ENCODE assay signal across 9 cellular contexts in genomic region chr19:34269489-34269888, GRCh38. TPM values are rescaled to one million over a fixed set of nuclear protein-coding genes. Genes with fewer than 3 reads are reported as not detected.
DNase-seq lines count a peak whose midpoint lies in the region; ATAC-seq and TF ChIP-seq lines count a peak whose summit lies in the region.
"Had no signal": no experiment of that assay in that cellular context is flagged by ENCODE, and none has a peak within 500 bp of the region (broad histone marks: within the 10 kb centered on the region; RNA-seq: fewer than 3 reads in every experiment).

No MANE protein-coding gene starts in this region.

- H3K27me3 Mint-ChIP-seq in T-helper 1 cell treated with Interleukin-12 subunit alpha and Interleukin-12 subunit beta and Interleukin-4 antibody, amounts not matched to agents 30 μg/mL and 1 μg/mL, for 36 hours (ENCODE audit: low read depth): peaks cover 3% of the 10 kb centered on the region
- H3K27me3 Mint-ChIP-seq in activated B cell treated with CpG ODN at 0.5 μM for 24 hours: no peaks in the 10 kb centered on the region

- H3K4me3 ChIP-seq in iPS-15b (ENCODE audit: low read depth, low read length): no peak overlapping the region

- DNase-seq in T-helper 1 cell (no peak), activated B cell treated with CpG ODN at 0.5 μM for 24 hours (no peak), COLO829 (ENCODE audit: low spot score) (no peak), KG1 (lab: John Stamatoyannopoulos, UW) (no peak)
- no peak for DNase-seq in stimulated activated effector memory CD8-positive, alpha-beta T cell treated with anti-CD3 and anti-CD28 coated beads, Interleukin-12 subunit alpha, Interleukin-12 subunit beta, amount 100 ng/mL, for 72 hours (ENCODE audit: low spot score in 2 of 2)
- DNase-seq: 8988T had no signal

- intact Hi-C loops in activated B cell treated with CpG ODN at 0.5 μM for 24 hours (cut with micrococcal nuclease): loop anchor here (10.0 kb wide), 1 partner anchor 1095 kb away; no protein-coding TSS in a partner anchor

- H3K9ac ChIP-seq in iPS-15b (ENCODE audit: low read depth, low read length): peak overlapping the region; percentile 66

- H3K9me3 ChIP-seq in iPS-15b (ENCODE audit: control insufficient read depth, insufficient read depth, low read length): no peaks in the 10 kb centered on the region

- H3K9me3 Mint-ChIP-seq in T-helper 1 cell treated with Interleukin-12 subunit alpha and Interleukin-12 subunit beta and Interleukin-4 antibody, amounts not matched to agents 30 μg/mL and 1 μg/mL, for 36 hours: peaks cover 2% of the 10 kb centered on the region
- no peaks in the 10 kb centered on the region for H3K9me3 Mint-ChIP-seq in activated B cell treated with CpG ODN at 0.5 μM for 24 hours
- no peaks in the 10 kb centered on the region for H3K9me3 Mint-ChIP-seq in stimulated activated effector memory CD8-positive, alpha-beta T cell treated with anti-CD3 and anti-CD28 coated beads, Interleukin-12 subunit alpha, Interleukin-12 subunit beta, amount 100 ng/mL, for 72 hours

- TF ChIP-seq CTCF in activated B cell treated with CpG ODN at 0.5 μM for 24 hours (IDR thresholded peaks at IDR 0.05): no peak

- H3K27ac Mint-ChIP-seq in T-helper 1 cell treated with Interleukin-12 subunit alpha and Interleukin-12 subunit beta and Interleukin-4 antibody, amounts not matched to agents 30 μg/mL and 1 μg/mL, for 36 hours: peak overlapping the region; percentile 56
- H3K27ac Mint-ChIP-seq in activated B cell treated with CpG ODN at 0.5 μM for 24 hours: peak overlapping the region; percentile 95
- H3K27ac Mint-ChIP-seq in stimulated activated effector memory CD8-positive, alpha-beta T cell treated with anti-CD3 and anti-CD28 coated beads, Interleukin-12 subunit alpha, Interleukin-12 subunit beta, amount 100 ng/mL, for 72 hours: peak overlapping the region; percentile 90

- peak overlapping the region; percentile 65 for H3K4me3 Mint-ChIP-seq in T-helper 1 cell treated with Interleukin-12 subunit alpha and Interleukin-12 subunit beta and Interleukin-4 antibody, amounts not matched to agents 30 μg/mL and 1 μg/mL, for 36 hours
- peak overlapping the region; percentile 77 for H3K4me3 Mint-ChIP-seq in activated B cell treated with CpG ODN at 0.5 μM for 24 hours
- H3K4me3 Mint-ChIP-seq in stimulated activated effector memory CD8-positive, alpha-beta T cell treated with anti-CD3 and anti-CD28 coated beads, Interleukin-12 subunit alpha, Interleukin-12 subunit beta, amount 100 ng/mL, for 72 hours: peak overlapping the region; percentile 63

- ATAC-seq in activated B cell treated with CpG ODN at 0.5 μM for 24 hours (ENCODE audit: low read depth): peak; percentile 15
- no peak for ATAC-seq in stimulated activated effector memory CD8-positive, alpha-beta T cell treated with anti-CD3 and anti-CD28 coated beads, Interleukin-12 subunit alpha, Interleukin-12 subunit beta, amount 100 ng/mL, for 72 hours
- ATAC-seq in GM19324 (IDR thresholded peaks at IDR 0.05; ENCODE audit: low FRiP score, unreplicated experiment): no peak

- peaks cover 30% of the 10 kb centered on the region for H3K4me1 Mint-ChIP-seq in T-helper 1 cell treated with Interleukin-12 subunit alpha and Interleukin-12 subunit beta and Interleukin-4 antibody, amounts not matched to agents 30 μg/mL and 1 μg/mL, for 36 hours (ENCODE audit: low read depth)
- H3K4me1 Mint-ChIP-seq in activated B cell treated with CpG ODN at 0.5 μM for 24 hours: peaks cover 84% of the 10 kb centered on the region
- H3K4me1 Mint-ChIP-seq in stimulated activated effector memory CD8-positive, alpha-beta T cell treated with anti-CD3 and anti-CD28 coated beads, Interleukin-12 subunit alpha, Interleukin-12 subunit beta, amount 100 ng/mL, for 72 hours: peaks cover 64% of the 10 kb centered on the region

- peaks cover 10% of the 10 kb centered on the region for H3K4me1 ChIP-seq in iPS-15b (ENCODE audit: control insufficient read depth, insufficient read depth, low read length)

- no peaks in the 10 kb centered on the region for H3K27me3 ChIP-seq in iPS-15b (ENCODE audit: control insufficient read depth, insufficient read depth, low read length)

- CTCF ChIA-PET in activated B cell treated with CpG ODN at 0.5 μM for 24 hours (lab: Charles Lee): interaction anchor here (0.7 to 1.6 kb wide), 3 partner anchors 20 to 77 kb away, joined by 3 to 4 read pairs (median 3); no protein-coding TSS in a partner anchor

- H3K36me3 Mint-ChIP-seq in T-helper 1 cell treated with Interleukin-12 subunit alpha and Interleukin-12 subunit beta and Interleukin-4 antibody, amounts not matched to agents 30 μg/mL and 1 μg/mL, for 36 hours (ENCODE audit: low read depth): peaks cover 9% of the 10 kb centered on the region
- peaks cover 16% of the 10 kb centered on the region for H3K36me3 Mint-ChIP-seq in activated B cell treated with CpG ODN at 0.5 μM for 24 hours (ENCODE audit: low read depth)
- H3K36me3 Mint-ChIP-seq in stimulated activated effector memory CD8-positive, alpha-beta T cell treated with anti-CD3 and anti-CD28 coated beads, Interleukin-12 subunit alpha, Interleukin-12 subunit beta, amount 100 ng/mL, for 72 hours: peaks cover 5% of the 10 kb centered on the region

- POLR2A ChIA-PET in activated B cell treated with CpG ODN at 0.5 μM for 24 hours (lab: Charles Lee): interaction anchor here (0.7 to 3.4 kb wide), 11 partner anchors 8 to 161 kb away, joined by 3 to 19 read pairs (median 7); partner anchors contain the start of gene GARRE1

- H3K36me3 ChIP-seq in iPS-15b (ENCODE audit: control insufficient read depth, insufficient read depth, low read length): no peaks in the 10 kb centered on the region

RNA-seq across cellular contexts. Expression of gene GARRE1, which starts 15.1 kb away (rescaled TPM):
- total RNA-seq in activated B cell treated with CpG ODN at 0.5 μM for 24 hours: 30.6 and 33.6 TPM in 2 replicates
